1 cellular context compared by ENCODE assay signal in the genomic region with DNA sequence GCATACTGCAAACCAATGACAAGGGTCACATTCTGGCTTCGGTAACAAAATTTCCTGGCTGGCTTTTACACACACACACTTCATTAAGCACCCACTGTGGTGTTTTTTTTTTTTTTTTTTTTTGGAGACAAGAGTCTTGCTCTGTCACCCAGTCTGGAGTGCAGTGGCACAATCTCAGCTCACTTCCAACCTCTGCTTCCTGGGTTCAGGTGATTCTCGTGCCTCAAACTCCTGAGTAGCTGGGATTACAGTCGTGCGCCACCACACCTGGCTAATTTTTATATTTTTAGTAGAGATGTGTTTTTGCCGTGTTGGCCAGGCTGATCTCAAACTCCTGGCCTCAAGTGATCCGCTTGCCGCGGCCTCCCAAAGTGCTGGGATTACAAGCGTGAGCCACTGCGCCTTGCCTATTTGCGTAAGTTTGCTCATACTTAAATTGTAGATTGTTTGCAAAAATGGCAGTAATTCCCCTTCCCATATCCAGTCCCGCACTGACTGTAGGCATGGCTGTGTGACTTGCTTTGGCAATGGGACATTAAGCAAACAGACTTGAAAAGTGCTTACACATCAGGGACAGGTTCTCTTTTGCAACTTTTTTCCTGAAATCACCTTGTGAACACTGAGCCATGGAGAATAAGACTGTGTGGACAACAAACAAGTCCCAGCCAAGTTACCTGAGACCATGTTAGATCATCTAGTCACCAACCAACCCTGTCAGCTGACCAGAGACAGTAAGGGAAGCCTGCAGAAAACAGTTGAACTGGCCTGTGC.
A peak's percentile ranks its signal among the peaks of the same experiment; 100 is the strongest.
TF ChIP-seq lines count a peak whose summit lies in the region.

No MANE protein-coding gene starts in this region.

TF ChIP-seq in HepG2, 621 proteins besides CTCF, POLR2A, EP300 and RAD21:
- TF ChIP-seq ZSCAN25 (CRISPR knock-in tag; IDR thresholded peaks at IDR 0.05): no peak
- TF ChIP-seq, protein P1, sequence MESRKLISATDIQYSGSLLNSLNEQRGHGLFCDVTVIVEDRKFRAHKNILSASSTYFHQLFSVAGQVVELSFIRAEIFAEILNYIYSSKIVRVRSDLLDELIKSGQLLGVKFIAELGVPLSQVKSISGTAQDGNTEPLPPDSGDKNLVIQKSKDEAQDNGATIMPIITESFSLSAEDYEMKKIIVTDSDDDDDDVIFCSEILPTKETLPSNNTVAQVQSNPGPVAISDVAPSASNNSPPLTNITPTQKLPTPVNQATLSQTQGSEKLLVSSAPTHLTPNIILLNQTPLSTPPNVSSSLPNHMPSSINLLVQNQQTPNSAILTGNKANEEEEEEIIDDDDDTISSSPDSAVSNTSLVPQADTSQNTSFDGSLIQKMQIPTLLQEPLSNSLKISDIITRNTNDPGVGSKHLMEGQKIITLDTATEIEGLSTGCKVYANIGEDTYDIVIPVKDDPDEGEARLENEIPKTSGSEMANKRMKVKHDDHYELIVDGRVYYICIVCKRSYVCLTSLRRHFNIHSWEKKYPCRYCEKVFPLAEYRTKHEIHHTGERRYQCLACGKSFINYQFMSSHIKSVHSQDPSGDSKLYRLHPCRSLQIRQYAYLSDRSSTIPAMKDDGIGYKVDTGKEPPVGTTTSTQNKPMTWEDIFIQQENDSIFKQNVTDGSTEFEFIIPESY (CRISPR knock-in tag; IDR thresholded peaks at IDR 0.05): peak; percentile 74
- TF ChIP-seq BCL6 (CRISPR knock-in tag; IDR thresholded peaks at IDR 0.05): peak; percentile 61
- TF ChIP-seq CEBPB (IDR thresholded peaks at IDR 0.05; ENCODE audit: borderline replicate concordance, low read depth, low read length): peak; percentile 23; the same call in 1 of the 2 replicates
- TF ChIP-seq PHF21A (CRISPR knock-in tag; IDR thresholded peaks at IDR 0.05): no peak
- TF ChIP-seq ATF4 (CRISPR knock-in tag; IDR thresholded peaks at IDR 0.05): peak in 1 of 2 experiments; percentile 15; a peak in 1 of 4 replicates
- no peak for TF ChIP-seq ZNF563 (CRISPR knock-in tag; IDR thresholded peaks at IDR 0.05)
- peak; percentile 28; the same call in 1 of the 2 replicates for TF ChIP-seq MAFF (IDR thresholded peaks at IDR 0.05; ENCODE audit: low read depth, low read length)
- no peak for TF ChIP-seq ZNF562 (CRISPR knock-in tag; IDR thresholded peaks at IDR 0.05; ENCODE audit: borderline replicate concordance)
- peak in 1 of 2 experiments; percentile 19; a peak in 1 of 4 replicates for TF ChIP-seq MAFK (conservative IDR thresholded peaks at IDR 0.05 in 1 of 2, IDR thresholded peaks at IDR 0.05 in 1 of 2; ENCODE audit: low read length in 2 of 2)
- no peak for TF ChIP-seq RXRB (CRISPR knock-in tag; IDR thresholded peaks at IDR 0.05; ENCODE audit: borderline replicate concordance)
- no peak for TF ChIP-seq NR3C1 (CRISPR knock-in tag; IDR thresholded peaks at IDR 0.05)
- TF ChIP-seq NCOR1 (IDR thresholded peaks at IDR 0.05; ENCODE audit: borderline replicate concordance, low read length): no peak
- peak; percentile 51; the same call in 1 of the 2 replicates for TF ChIP-seq GATAD2A (CRISPR knock-in tag; IDR thresholded peaks at IDR 0.05)
- TF ChIP-seq ZNF644 (CRISPR knock-in tag; IDR thresholded peaks at IDR 0.05; ENCODE audit: low read depth): peak; percentile 40; the same call in 1 of the 2 replicates
TF ChIP-seq in HepG2: peak in this region for 8.
